ENCODE assay signal across 30 cellular contexts in genomic region chr1:68085752-68086151, GRCh38. TPM values are rescaled to one million over a fixed set of nuclear protein-coding genes. Genes with fewer than 3 reads are reported as not detected.
"Had no signal": no experiment of that assay in that cellular context is flagged by ENCODE, and none has a peak within 500 bp of the region (broad histone marks: within the 10 kb centered on the region; RNA-seq: fewer than 3 reads in every experiment).

No MANE protein-coding gene starts in this region.

- H3K4me3 ChIP-seq: colonic mucosa, heart right ventricle, mucosa of descending colon, stomach, thyroid gland, vagina had no signal

- H3K27ac Mint-ChIP-seq: dendritic cell treated with granulocyte-macrophage colony-stimulating factor and Interleukin-4, amounts not matched to agents 40 ng/mL and 50 ng/mL, for 4 days; endodermal cell; mesothelial cell of epicardium; natural killer cell treated with Interleukin-12 subunit alpha and Interleukin-12 subunit beta and Interleukin-15 and Interleukin-18, amount 100 ng/mL, for 72 hours; progenitor cell of endocrine pancreas; stimulated activated effector memory CD8-positive, alpha-beta T cell treated with anti-CD3 and anti-CD28 coated beads, Interleukin-12 subunit alpha, Interleukin-12 subunit beta, amount 100 ng/mL, for 72 hours had no signal

- H3K36me3 Mint-ChIP-seq: naive B cell; natural killer cell treated with Interleukin-12 subunit alpha and Interleukin-12 subunit beta and Interleukin-15 and Interleukin-18, amount 100 ng/mL, for 72 hours; stimulated activated effector memory CD8-positive, alpha-beta T cell treated with anti-CD3 and anti-CD28 coated beads, Interleukin-12 subunit alpha, Interleukin-12 subunit beta, amount 100 ng/mL, for 72 hours had no signal

- H3K27me3 ChIP-seq: colonic mucosa, foreskin keratinocyte, heart right ventricle, neutrophil, stomach, thyroid gland, vagina had no signal

- H3K79me2 ChIP-seq: parathyroid adenoma had no signal

- H3K9ac ChIP-seq: parathyroid adenoma had no signal

- H3K36me3 ChIP-seq: colonic mucosa, heart right ventricle, neutrophil, stomach, thyroid gland, vagina had no signal

- FAIRE-seq: islet of Langerhans had no signal

- H2AFZ ChIP-seq: parathyroid adenoma had no signal

- H3K27ac ChIP-seq: colonic mucosa, epithelial cell of prostate, foreskin keratinocyte, heart right ventricle, neutrophil, parathyroid adenoma, stomach, thyroid gland, vagina had no signal

- H3K27me3 Mint-ChIP-seq: dendritic cell treated with granulocyte-macrophage colony-stimulating factor and Interleukin-4, amounts not matched to agents 40 ng/mL and 50 ng/mL, for 4 days; natural killer cell treated with Interleukin-12 subunit alpha and Interleukin-12 subunit beta and Interleukin-15 and Interleukin-18, amount 100 ng/mL, for 72 hours; progenitor cell of endocrine pancreas had no signal

- ATAC-seq: esophagus mucosa; foreskin keratinocyte; heart right ventricle; left lobe of liver; mucosa of descending colon; natural killer cell treated with Interleukin-12 subunit alpha and Interleukin-12 subunit beta and Interleukin-15 and Interleukin-18, amount 100 ng/mL, for 72 hours; sciatic nerve; stimulated activated effector memory CD8-positive, alpha-beta T cell treated with anti-CD3 and anti-CD28 coated beads, Interleukin-12 subunit alpha, Interleukin-12 subunit beta, amount 100 ng/mL, for 72 hours had no signal

- H3K4me3 Mint-ChIP-seq: dendritic cell treated with granulocyte-macrophage colony-stimulating factor and Interleukin-4, amounts not matched to agents 40 ng/mL and 50 ng/mL, for 4 days; endodermal cell; mesothelial cell of epicardium; naive B cell; natural killer cell treated with Interleukin-12 subunit alpha and Interleukin-12 subunit beta and Interleukin-15 and Interleukin-18, amount 100 ng/mL, for 72 hours; neural crest cell; stimulated activated effector memory CD8-positive, alpha-beta T cell treated with anti-CD3 and anti-CD28 coated beads, Interleukin-12 subunit alpha, Interleukin-12 subunit beta, amount 100 ng/mL, for 72 hours had no signal

- H3K4me1 ChIP-seq: colonic mucosa, foreskin keratinocyte, heart right ventricle, parathyroid adenoma, stomach, thyroid gland, vagina had no signal

- H3K9me3 Mint-ChIP-seq: dendritic cell treated with granulocyte-macrophage colony-stimulating factor and Interleukin-4, amounts not matched to agents 40 ng/mL and 50 ng/mL, for 4 days; endodermal cell had no signal

- DNase-seq: colonic mucosa; effector CD8-positive, alpha-beta T cell; endodermal cell; foreskin keratinocyte; glutamatergic neuron; heart right ventricle; hippocampal formation; mesenchymal stem cell; mucosa of descending colon; naive B cell; stimulated activated CD4-positive, alpha-beta T cell treated with anti-CD3 and anti-CD28 coated beads, Interleukin-2, amount 100 ng/mL, for 24 hours; stimulated activated CD4-positive, alpha-beta T cell treated with anti-CD3 and anti-CD28 coated beads, Interleukin-4, amount 100 ng/mL, for 24 hours; stimulated activated naive CD4-positive, alpha-beta T cell treated with Interleukin-2 at 50 U/mL for 16 hours; stomach; thyroid gland; trophoblast cell had no signal

- H3K9me3 ChIP-seq: colonic mucosa, mucosa of descending colon, neutrophil, thyroid gland, vagina had no signal

- H3K4me1 Mint-ChIP-seq: endodermal cell; mesothelial cell of epicardium; naive B cell; neural crest cell; stimulated activated effector memory CD8-positive, alpha-beta T cell treated with anti-CD3 and anti-CD28 coated beads, Interleukin-12 subunit alpha, Interleukin-12 subunit beta, amount 100 ng/mL, for 72 hours had no signal

RNA-seq across cellular contexts. Expression of gene DIRAS3, which starts 35.3 kb away (rescaled TPM):
- total RNA-seq: natural killer cell treated with Interleukin-12 subunit alpha and Interleukin-12 subunit beta and Interleukin-15 and Interleukin-18, amount 100 ng/mL, for 72 hours had no signal
